Comparison of ENCODE assay signal across 1 cellular context in the genomic region with DNA sequence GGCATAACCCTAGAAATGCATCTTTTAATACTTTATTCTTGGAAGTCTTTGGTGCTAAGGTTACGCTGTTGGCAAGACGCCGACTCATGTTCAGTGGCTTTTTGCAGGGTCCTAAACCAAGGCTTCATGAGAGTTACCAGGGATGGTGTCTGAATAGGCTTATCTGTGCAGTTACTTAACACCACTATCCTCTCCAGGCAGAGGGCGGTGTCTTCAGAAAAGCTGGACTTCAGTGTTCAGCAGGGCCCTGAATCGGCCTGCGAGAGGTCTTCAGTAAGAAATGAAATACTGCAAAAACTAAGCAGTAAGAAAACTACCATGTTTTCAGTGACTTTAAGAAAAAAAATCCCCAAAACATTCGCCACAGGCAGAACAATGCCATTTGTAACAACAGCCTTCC.
TF ChIP-seq lines count a peak whose summit lies in the region.

No MANE protein-coding gene starts in this region.

TF ChIP-seq in IMR-90, 13 proteins besides CTCF, POLR2A, EP300 and RAD21 (continued from another document):
- no peak for TF ChIP-seq ELK1 (IDR thresholded peaks at IDR 0.05; ENCODE audit: borderline replicate concordance, low read depth, low read length)
- TF ChIP-seq RCOR1 (IDR thresholded peaks at IDR 0.05; ENCODE audit: insufficient replicate concordance, low read length): no peak
- TF ChIP-seq RFX5 (IDR thresholded peaks at IDR 0.05; ENCODE audit: low read depth, low read length): no peak
- no peak for TF ChIP-seq FOS (IDR thresholded peaks at IDR 0.05; ENCODE audit: low read depth, low read length)
- TF ChIP-seq BHLHE40 (IDR thresholded peaks at IDR 0.05; ENCODE audit: low read depth, low read length): no peak
- no peak for TF ChIP-seq MAZ (IDR thresholded peaks at IDR 0.05; ENCODE audit: borderline replicate concordance, low read depth, low read length)
- TF ChIP-seq CHD1 (IDR thresholded peaks at IDR 0.05; ENCODE audit: low read depth, low read length): no peak
- TF ChIP-seq NFE2L2 (IDR thresholded peaks at IDR 0.05; ENCODE audit: low read depth, low read length): no peak
- TF ChIP-seq CEBPB (IDR thresholded peaks at IDR 0.05; ENCODE audit: low read depth, low read length): no peak
- TF ChIP-seq MXI1 (IDR thresholded peaks at IDR 0.05; ENCODE audit: borderline replicate concordance, low read depth, low read length): no peak
- TF ChIP-seq SMC3 (IDR thresholded peaks at IDR 0.05; ENCODE audit: low read depth, low read length): no peak
TF ChIP-seq in IMR-90: peak in this region for 0.
